Comparison of ENCODE assay signal across 8 cellular contexts in genomic region chr6:149496597-149496996, GRCh38.
DNase-seq lines count a peak whose midpoint lies in the region; ATAC-seq and TF ChIP-seq lines count a peak whose summit lies in the region.
"Not testable (repeated sequence)": the region's sequence is repeated elsewhere in the genome, so short reads cannot be mapped to it uniquely, and the experiment has no call there.

No MANE protein-coding gene starts in this region.

- not testable (repeated sequence) for H3K4me1 ChIP-seq in RWPE2 (ENCODE audit: insufficient read depth, poor library complexity, severe bottlenecking)

- H3K27me3 Mint-ChIP-seq in central memory CD8-positive, alpha-beta T cell; stimulated activated naive CD8-positive, alpha-beta T cell treated with anti-CD3 and anti-CD28 coated beads, Interleukin-15, amount 100 ng/mL, for 72 hours: not testable (repeated sequence)

- not testable (repeated sequence) for H3K27me3 ChIP-seq in RWPE2 (ENCODE audit: insufficient read depth, poor library complexity, severe bottlenecking)

- peak overlapping the region; percentile 96 for H3K27ac Mint-ChIP-seq in central memory CD8-positive, alpha-beta T cell (ENCODE audit: low read depth)
- H3K27ac Mint-ChIP-seq in stimulated activated naive CD8-positive, alpha-beta T cell treated with anti-CD3 and anti-CD28 coated beads, Interleukin-15, amount 100 ng/mL, for 72 hours: peak overlapping the region; percentile 99 to 100

- not testable (repeated sequence) for H3K9me3 ChIP-seq in RWPE2 (ENCODE audit: severe bottlenecking)

- H3K36me3 Mint-ChIP-seq in central memory CD8-positive, alpha-beta T cell (ENCODE audit: insufficient read depth): not testable (repeated sequence)

- DNase-seq in EH (ENCODE audit: low read depth): peak; percentile 71
- DNase-seq in RWPE2 (ENCODE audit: low spot score); central memory CD8-positive, alpha-beta T cell (ENCODE audit: low spot score in 2 of 2): not testable (repeated sequence)
- DNase-seq in activated T-cell treated with anti-CD3 and anti-CD28 coated beads, Interleukin-2, amount 50 U/mL, for 48 hours: peak; percentile 45 to 58
- peak; percentile 86 for DNase-seq in kidney tubule cell (ENCODE audit: low spot score)
- DNase-seq in stimulated activated naive CD8-positive, alpha-beta T cell treated with anti-CD3 and anti-CD28 coated beads, Interleukin-15, amount 100 ng/mL, for 72 hours: peak in 1 of 2 donors; percentile 61

- H3K36me3 ChIP-seq in RWPE2 (ENCODE audit: low read depth): not testable (repeated sequence)

- peak; percentile 75 for ATAC-seq in GM19463 (IDR thresholded peaks at IDR 0.05; ENCODE audit: unreplicated experiment)
- ATAC-seq in HG02884 (IDR thresholded peaks at IDR 0.05; ENCODE audit: unreplicated experiment): peak; percentile 46
- 0 out of 3 replicates have a peak, but pooled peaks have one; percentile 37 for ATAC-seq in RWPE2 (ENCODE audit: low read depth)
- not testable (repeated sequence) for ATAC-seq in central memory CD8-positive, alpha-beta T cell (replicated peaks; ENCODE audit: extremely low read depth, poor library complexity, severe bottlenecking)
- ATAC-seq in stimulated activated naive CD8-positive, alpha-beta T cell treated with anti-CD3 and anti-CD28 coated beads, Interleukin-15, amount 100 ng/mL, for 72 hours: peak; percentile 75

- not testable (repeated sequence) for H3K4me3 ChIP-seq in RWPE2 (ENCODE audit: severe bottlenecking)

- H3K27ac ChIP-seq in RWPE2 (ENCODE audit: poor library complexity, severe bottlenecking): not testable (repeated sequence)

- not testable (repeated sequence) for H3K9me3 Mint-ChIP-seq in central memory CD8-positive, alpha-beta T cell; stimulated activated naive CD8-positive, alpha-beta T cell treated with anti-CD3 and anti-CD28 coated beads, Interleukin-15, amount 100 ng/mL, for 72 hours

- TF ChIP-seq CTCF in RWPE2 (IDR thresholded peaks at IDR 0.05; ENCODE audit: poor library complexity, severe bottlenecking): not testable (repeated sequence)

- peaks cover 19% of the 10 kb centered on the region for H3K4me1 Mint-ChIP-seq in central memory CD8-positive, alpha-beta T cell
- H3K4me1 Mint-ChIP-seq in stimulated activated naive CD8-positive, alpha-beta T cell treated with anti-CD3 and anti-CD28 coated beads, Interleukin-15, amount 100 ng/mL, for 72 hours: peaks cover 88% of the 10 kb centered on the region

- not testable (repeated sequence) for H3K4me3 Mint-ChIP-seq in central memory CD8-positive, alpha-beta T cell
- H3K4me3 Mint-ChIP-seq in stimulated activated naive CD8-positive, alpha-beta T cell treated with anti-CD3 and anti-CD28 coated beads, Interleukin-15, amount 100 ng/mL, for 72 hours: peak overlapping the region; percentile 75 to 80
